Comparison of ENCODE assay signal across 1 cellular context in the genomic region with DNA sequence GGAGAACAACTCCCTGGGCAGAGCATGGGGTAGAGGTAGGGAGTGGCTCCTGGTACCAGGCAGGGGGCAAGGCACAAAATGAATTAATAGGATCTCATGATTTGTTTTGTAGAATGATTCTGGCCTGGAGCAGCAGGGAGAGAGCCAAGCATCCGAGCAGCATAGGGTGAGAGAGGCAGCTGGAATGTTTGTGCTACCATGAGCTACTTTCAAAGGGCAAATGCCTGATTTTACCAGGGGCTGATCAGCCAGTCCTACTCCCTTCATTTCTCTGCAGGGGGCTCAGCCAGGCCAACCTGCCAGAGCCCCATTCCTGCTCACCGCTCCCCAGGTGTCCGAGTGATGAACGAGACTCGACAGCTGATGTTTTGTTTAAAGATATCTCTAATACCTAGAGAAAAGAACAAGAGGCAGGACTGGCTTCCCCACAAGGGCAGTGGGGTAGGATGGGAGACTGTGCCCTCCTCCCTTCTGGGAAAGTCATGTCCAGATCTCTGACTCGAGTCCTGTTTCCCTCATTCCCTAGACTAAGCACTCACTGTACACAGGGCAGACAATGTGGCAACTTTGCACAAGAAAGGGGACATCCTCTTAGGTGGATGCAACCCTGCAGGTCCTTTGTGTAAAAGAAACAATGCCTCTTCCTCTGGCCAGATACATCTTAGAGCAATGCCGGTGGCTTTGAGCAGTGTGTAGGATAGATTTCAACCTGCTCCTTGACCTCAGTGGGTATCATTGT.
TF ChIP-seq lines count a peak whose summit lies in the region.

No MANE protein-coding gene starts in this region.

TF ChIP-seq in WTC11, 78 proteins besides CTCF, POLR2A, EP300 and RAD21 (continued from another document):
- TF ChIP-seq, protein P1, sequence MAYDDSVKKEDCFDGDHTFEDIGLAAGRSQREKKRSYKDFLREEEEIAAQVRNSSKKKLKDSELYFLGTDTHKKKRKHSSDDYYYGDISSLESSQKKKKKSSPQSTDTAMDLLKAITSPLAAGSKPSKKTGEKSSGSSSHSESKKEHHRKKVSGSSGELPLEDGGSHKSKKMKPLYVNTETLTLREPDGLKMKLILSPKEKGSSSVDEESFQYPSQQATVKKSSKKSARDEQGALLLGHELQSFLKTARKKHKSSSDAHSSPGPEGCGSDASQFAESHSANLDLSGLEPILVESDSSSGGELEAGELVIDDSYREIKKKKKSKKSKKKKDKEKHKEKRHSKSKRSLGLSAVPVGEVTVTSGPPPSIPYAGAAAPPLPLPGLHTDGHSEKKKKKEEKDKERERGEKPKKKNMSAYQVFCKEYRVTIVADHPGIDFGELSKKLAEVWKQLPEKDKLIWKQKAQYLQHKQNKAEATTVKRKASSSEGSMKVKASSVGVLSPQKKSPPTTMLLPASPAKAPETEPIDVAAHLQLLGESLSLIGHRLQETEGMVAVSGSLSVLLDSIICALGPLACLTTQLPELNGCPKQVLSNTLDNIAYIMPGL (CRISPR knock-in tag; IDR thresholded peaks at IDR 0.05), result no peak
- TF ChIP-seq, protein P2, sequence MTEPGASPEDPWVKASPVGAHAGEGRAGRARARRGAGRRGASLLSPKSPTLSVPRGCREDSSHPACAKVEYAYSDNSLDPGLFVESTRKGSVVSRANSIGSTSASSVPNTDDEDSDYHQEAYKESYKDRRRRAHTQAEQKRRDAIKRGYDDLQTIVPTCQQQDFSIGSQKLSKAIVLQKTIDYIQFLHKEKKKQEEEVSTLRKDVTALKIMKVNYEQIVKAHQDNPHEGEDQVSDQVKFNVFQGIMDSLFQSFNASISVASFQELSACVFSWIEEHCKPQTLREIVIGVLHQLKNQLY (CRISPR knock-in tag; IDR thresholded peaks at IDR 0.05), result no peak
- TF ChIP-seq, protein P3, sequence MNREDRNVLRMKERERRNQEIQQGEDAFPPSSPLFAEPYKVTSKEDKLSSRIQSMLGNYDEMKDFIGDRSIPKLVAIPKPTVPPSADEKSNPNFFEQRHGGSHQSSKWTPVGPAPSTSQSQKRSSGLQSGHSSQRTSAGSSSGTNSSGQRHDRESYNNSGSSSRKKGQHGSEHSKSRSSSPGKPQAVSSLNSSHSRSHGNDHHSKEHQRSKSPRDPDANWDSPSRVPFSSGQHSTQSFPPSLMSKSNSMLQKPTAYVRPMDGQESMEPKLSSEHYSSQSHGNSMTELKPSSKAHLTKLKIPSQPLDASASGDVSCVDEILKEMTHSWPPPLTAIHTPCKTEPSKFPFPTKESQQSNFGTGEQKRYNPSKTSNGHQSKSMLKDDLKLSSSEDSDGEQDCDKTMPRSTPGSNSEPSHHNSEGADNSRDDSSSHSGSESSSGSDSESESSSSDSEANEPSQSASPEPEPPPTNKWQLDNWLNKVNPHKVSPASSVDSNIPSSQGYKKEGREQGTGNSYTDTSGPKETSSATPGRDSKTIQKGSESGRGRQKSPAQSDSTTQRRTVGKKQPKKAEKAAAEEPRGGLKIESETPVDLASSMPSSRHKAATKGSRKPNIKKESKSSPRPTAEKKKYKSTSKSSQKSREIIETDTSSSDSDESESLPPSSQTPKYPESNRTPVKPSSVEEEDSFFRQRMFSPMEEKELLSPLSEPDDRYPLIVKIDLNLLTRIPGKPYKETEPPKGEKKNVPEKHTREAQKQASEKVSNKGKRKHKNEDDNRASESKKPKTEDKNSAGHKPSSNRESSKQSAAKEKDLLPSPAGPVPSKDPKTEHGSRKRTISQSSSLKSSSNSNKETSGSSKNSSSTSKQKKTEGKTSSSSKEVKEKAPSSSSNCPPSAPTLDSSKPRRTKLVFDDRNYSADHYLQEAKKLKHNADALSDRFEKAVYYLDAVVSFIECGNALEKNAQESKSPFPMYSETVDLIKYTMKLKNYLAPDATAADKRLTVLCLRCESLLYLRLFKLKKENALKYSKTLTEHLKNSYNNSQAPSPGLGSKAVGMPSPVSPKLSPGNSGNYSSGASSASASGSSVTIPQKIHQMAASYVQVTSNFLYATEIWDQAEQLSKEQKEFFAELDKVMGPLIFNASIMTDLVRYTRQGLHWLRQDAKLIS (CRISPR knock-in tag; IDR thresholded peaks at IDR 0.05; ENCODE audit: borderline replicate concordance), result no peak
- TF ChIP-seq NR1H2 (CRISPR knock-in tag; IDR thresholded peaks at IDR 0.05) (no peak), PRRX2 (CRISPR knock-in tag; IDR thresholded peaks at IDR 0.05) (no peak)
